ENCODE assay signal across 8 cellular contexts in genomic region chr2:190409616-190410015, GRCh38.
A peak's percentile ranks its signal among the peaks of the same experiment; 100 is the strongest.
DNase-seq lines count a peak whose midpoint lies in the region; ATAC-seq and TF ChIP-seq lines count a peak whose summit lies in the region.

No MANE protein-coding gene starts in this region.

- peak; percentile 20 for DNase-seq in NCI-H510A treated with DMSO at 0.1 percent for 48 hours (lab: John Stamatoyannopoulos, UW)
- DNase-seq in NCI-H510A (lab: John Stamatoyannopoulos, UW), result no peak
- DNase-seq in NCI-H69 (lab: John Stamatoyannopoulos, UW), result peak; percentile 66
- no peak for DNase-seq in effector memory CD4-positive, alpha-beta T cell
- peak; percentile 11 for DNase-seq in retina
- no peak for DNase-seq in GM10266 (ENCODE audit: extremely low spot score)
- no peak for DNase-seq in NCI-H187 treated with DMSO at 0.1 percent for 48 hours (lab: John Stamatoyannopoulos, UW)

- peaks cover 16% of the 10 kb centered on the region for H3K4me1 ChIP-seq in effector memory CD4-positive, alpha-beta T cell (ENCODE audit: control insufficient read depth, insufficient read depth, low read length, poor library complexity, severe bottlenecking)

- no peak for TF ChIP-seq CTCF in GM10266 (IDR thresholded peaks at IDR 0.05; ENCODE audit: control insufficient read depth, insufficient read depth, low read depth, missing control alignments)

- H3K9me3 ChIP-seq in effector memory CD4-positive, alpha-beta T cell (ENCODE audit: control insufficient read depth, low read length), result no peaks in the 10 kb centered on the region

- H3K4me3 ChIP-seq in effector memory CD4-positive, alpha-beta T cell (ENCODE audit: insufficient read depth, low read depth, low read length, poor library complexity, severe bottlenecking), result peak overlapping the region; percentile 79

- peak overlapping the region; percentile 95 for H3K27ac ChIP-seq in effector memory CD4-positive, alpha-beta T cell (ENCODE audit: insufficient read depth, low read length, poor library complexity, severe bottlenecking)

- no peaks in the 10 kb centered on the region for H3K27me3 ChIP-seq in effector memory CD4-positive, alpha-beta T cell (replicated peaks; ENCODE audit: control insufficient read depth, insufficient read depth, low read length, poor library complexity, severe bottlenecking)

- no peaks in the 10 kb centered on the region for H3K36me3 ChIP-seq in effector memory CD4-positive, alpha-beta T cell (ENCODE audit: control insufficient read depth, insufficient read depth, low read length)

- ATAC-seq in HG02678 (IDR thresholded peaks at IDR 0.05; ENCODE audit: unreplicated experiment), result no peak

Comparison
In these comparisons a context has a peak if more than half of its experiments do, and no peak if none do; other contexts are left out.
1. DNase-seq: peak in NCI-H510A treated with DMSO at 0.1 percent for 48 hours (single experiment), NCI-H69 (single experiment) and retina (single experiment); none in NCI-H510A (single experiment), effector memory CD4-positive, alpha-beta T cell (0 of 3), GM10266 (single experiment) and NCI-H187 treated with DMSO at 0.1 percent for 48 hours (single experiment).